19 cellular contexts compared by ENCODE assay signal in genomic region chr1:44757420-44757819, GRCh38. TPM values are rescaled to one million over a fixed set of nuclear protein-coding genes. Genes with fewer than 3 reads are reported as not detected.
DNase-seq lines count a peak whose midpoint lies in the region; ATAC-seq, FAIRE-seq and TF ChIP-seq lines count a peak whose summit lies in the region.
"Had no signal": no experiment of that assay in that cellular context is flagged by ENCODE, and none has a peak within 500 bp of the region (broad histone marks: within the 10 kb centered on the region; RNA-seq: fewer than 3 reads in every experiment).

No MANE protein-coding gene starts in this region.

- no peak overlapping the region for H3K27ac ChIP-seq in WERI-Rb-1
- H3K27ac ChIP-seq: esophagus muscularis mucosa, spleen had no signal

- no peaks in the 10 kb centered on the region for H3K9me3 ChIP-seq in WERI-Rb-1 (ENCODE audit: severe bottlenecking)
- H3K9me3 ChIP-seq: esophagus muscularis mucosa, HAP-1, spleen had no signal

- no peaks in the 10 kb centered on the region for H3K36me3 Mint-ChIP-seq in effector memory CD8-positive, alpha-beta T cell (ENCODE audit: insufficient read depth)

- ATAC-seq in HG02852 (IDR thresholded peaks at IDR 0.05; ENCODE audit: unreplicated experiment) (peak; percentile 64), GM19328 (IDR thresholded peaks at IDR 0.05; ENCODE audit: unreplicated experiment) (no peak), GM18868 (IDR thresholded peaks at IDR 0.05; ENCODE audit: unreplicated experiment) (no peak)
- no peak for ATAC-seq in effector memory CD8-positive, alpha-beta T cell (replicated peaks)

- peaks cover 94% of the 10 kb centered on the region for H3K36me3 ChIP-seq in WERI-Rb-1

- no peak for TF ChIP-seq POLR2A in GM12892 (IDR thresholded peaks at IDR 0.05; ENCODE audit: low read depth, low read length)
- TF ChIP-seq POLR2A in GM19193 (IDR thresholded peaks at IDR 0.05; ENCODE audit: extremely low read depth, insufficient read depth, insufficient read length) = peak; percentile 38

- no peak for DNase-seq in GM12892 (ENCODE audit: insufficient read length)
- no peak for DNase-seq in effector memory CD8-positive, alpha-beta T cell
- DNase-seq in WERI-Rb-1 = no peak
- DNase-seq: activated CD4-positive, alpha-beta T cell treated with anti-CD3 and anti-CD28 coated beads, Interleukin-2, amount 10 ng/mL, durations not matched to agents 7 days and 5 days; activated naive CD4-positive, alpha-beta T cell treated with anti-CD3 and anti-CD28 coated beads, Interleukin-2, amount 50 U/mL, for 16 hours; activated T-cell treated with anti-CD3 and anti-CD28 coated beads for 4 hours; CD8-positive, alpha-beta memory T cell; kidney glomerular epithelial cell; mammary epithelial cell; NCI-H1417; NCI-H524 treated with DMSO at 0.1 percent for 48 hours; SIG-M5; spleen had no signal

- peaks cover 0 to 4% of the 10 kb centered on the region in 2 donors for H3K4me1 Mint-ChIP-seq in effector memory CD8-positive, alpha-beta T cell (ENCODE audit: low read depth in 2 of 2)

- H3K27ac Mint-ChIP-seq in effector memory CD8-positive, alpha-beta T cell = peak overlapping the region; percentile 17 to 20
- H3K27ac Mint-ChIP-seq: activated CD4-positive, alpha-beta T cell treated with anti-CD3 and anti-CD28 coated beads, Interleukin-2, amount 10 ng/mL, durations not matched to agents 7 days and 5 days had no signal

- no peak overlapping the region for H3K4me3 ChIP-seq in WERI-Rb-1 (ENCODE audit: low read depth, low read length)
- H3K4me3 ChIP-seq: esophagus muscularis mucosa, HAP-1, spleen had no signal

- H3K27me3 Mint-ChIP-seq in effector memory CD8-positive, alpha-beta T cell = no peaks in the 10 kb centered on the region
- H3K27me3 Mint-ChIP-seq: activated CD4-positive, alpha-beta T cell treated with anti-CD3 and anti-CD28 coated beads, Interleukin-2, amount 10 ng/mL, durations not matched to agents 7 days and 5 days; CD8-positive, alpha-beta memory T cell had no signal

- TF ChIP-seq CTCF in WERI-Rb-1 (IDR thresholded peaks at IDR 0.05; ENCODE audit: low read depth, low read length) = no peak

- no peaks in the 10 kb centered on the region for H3K9me3 Mint-ChIP-seq in effector memory CD8-positive, alpha-beta T cell
- H3K9me3 Mint-ChIP-seq: activated CD4-positive, alpha-beta T cell treated with anti-CD3 and anti-CD28 coated beads, Interleukin-2, amount 10 ng/mL, durations not matched to agents 7 days and 5 days; CD8-positive, alpha-beta memory T cell had no signal

- no peak overlapping the region for H3K4me3 Mint-ChIP-seq in effector memory CD8-positive, alpha-beta T cell
- H3K4me3 Mint-ChIP-seq: activated CD4-positive, alpha-beta T cell treated with anti-CD3 and anti-CD28 coated beads, Interleukin-2, amount 10 ng/mL, durations not matched to agents 7 days and 5 days; CD8-positive, alpha-beta memory T cell had no signal

- FAIRE-seq in GM12892 (lab: Jason Lieb, UNC) = peak; percentile 77

- no peaks in the 10 kb centered on the region for H3K27me3 ChIP-seq in WERI-Rb-1 (ENCODE audit: insufficient read depth, low read depth, severe bottlenecking)
- H3K27me3 ChIP-seq: esophagus muscularis mucosa, spleen had no signal

RNA-seq across cellular contexts. Expression of gene KIF2C, which starts 17.8 kb away (rescaled TPM):
- 26.4 TPM for polyA plus RNA-seq in GM12892 (2012; ENCODE audit: missing spikeins)

RNA-seq across cellular contexts. Expression of gene RPS8, which starts 17.9 kb away (rescaled TPM):
- 7,749 TPM for polyA plus RNA-seq in GM12892 (2012; ENCODE audit: missing spikeins)

RNA-seq across cellular contexts. Expression of gene RNU5D-1, which starts 26.4 kb away (rescaled TPM):
- polyA plus RNA-seq in GM12892 (2012; ENCODE audit: missing spikeins) = not detected
- polyA plus RNA-seq: CD8-positive, alpha-beta memory T cell; mammary epithelial cell; spleen had no signal

RNA-seq across cellular contexts. Expression of gene BEST4, which starts 30.6 kb away (rescaled TPM):
- 0.72 TPM for polyA plus RNA-seq in GM12892 (2012; ENCODE audit: missing spikeins)

RNA-seq across cellular contexts. Expression of gene PLK3, which starts 42.8 kb away (rescaled TPM):
- polyA plus RNA-seq in GM12892 (2012; ENCODE audit: missing spikeins) = 14.4 TPM
